Comparison of ENCODE assay signal across 23 cellular contexts in genomic region chr4:165692082-165692481, GRCh38.
A peak's percentile ranks its signal among the peaks of the same experiment; 100 is the strongest.
DNase-seq lines count a peak whose midpoint lies in the region; TF ChIP-seq lines count a peak whose summit lies in the region.
"Had no signal": no experiment of that assay in that cellular context is flagged by ENCODE, and none has a peak within 500 bp of the region (broad histone marks: within the 10 kb centered on the region; RNA-seq: fewer than 3 reads in every experiment).

No MANE protein-coding gene starts in this region.

- H3K4me3 ChIP-seq in epithelial cell of proximal tubule (ENCODE audit: low read depth, low read length) (no peak overlapping the region), retinal pigment epithelial cell (ENCODE audit: low read length) (no peak overlapping the region)
- H3K4me3 ChIP-seq: GM23248, SJCRH30 had no signal

- DNase-seq in HCEC 1CT = peak; percentile 68
- peak; percentile 19 for DNase-seq in amniotic epithelial cell (ENCODE audit: low read depth)
- DNase-seq in epithelial cell of proximal tubule (ENCODE audit: low read depth) = peak; percentile 60
- DNase-seq in retinal pigment epithelial cell (ENCODE audit: low read depth) = peak; percentile 67
- no peak for DNase-seq in cerebellum (ENCODE audit: low spot score)
- no peak for DNase-seq in NCI-H2227 (lab: John Stamatoyannopoulos, UW; ENCODE audit: unreplicated experiment)
- DNase-seq in GM19238 (ENCODE audit: insufficient read length, low spot score) = no peak
- DNase-seq: BE2C; Calu3; CD8-positive, alpha-beta memory T cell; DMS79 treated with DMSO at 0.1 percent for 48 hours; GM23248; H7; Karpas-422; MV-4-11; NCI-H1105; NCI-H1436 treated with DMSO at 0.1 percent for 48 hours; NCI-H187 treated with DMSO at 0.1 percent for 48 hours; NCI-H2107; NCI-H446; NCI-H524 treated with DMSO at 0.1 percent for 48 hours; NCI-H774; SJCRH30 had no signal

- no peak for TF ChIP-seq CTCF in epithelial cell of proximal tubule (conservative IDR thresholded peaks at IDR 0.05; ENCODE audit: low read depth, low read length)
- no peak for TF ChIP-seq CTCF in retinal pigment epithelial cell (conservative IDR thresholded peaks at IDR 0.05; ENCODE audit: low read depth, low read length)

Comparison
In these comparisons a context has a peak if more than half of its experiments do, and no peak if none do; other contexts are left out.
1. DNase-seq: peak in HCEC 1CT (single experiment), amniotic epithelial cell (single experiment), epithelial cell of proximal tubule (single experiment) and retinal pigment epithelial cell (single experiment); none in cerebellum (single experiment), NCI-H2227 (single experiment) and GM19238 (single experiment).